1 cellular context compared by ENCODE assay signal in genomic region chr1:153561401-153561985, GRCh38.
TF ChIP-seq lines count a peak whose summit lies in the region.

No MANE protein-coding gene starts in this region.

TF ChIP-seq in HEK293T, 16 proteins besides CTCF, POLR2A, EP300 and RAD21 (continued from another document):
- TF ChIP-seq PKNOX1 (IDR thresholded peaks at IDR 0.05) (no peak), BHLHE40 (IDR thresholded peaks at IDR 0.05; ENCODE audit: borderline replicate concordance) (no peak), ARNT (IDR thresholded peaks at IDR 0.05) (no peak), ELF4 (IDR thresholded peaks at IDR 0.05) (no peak), FOXA1 (IDR thresholded peaks at IDR 0.05) (no peak), LEF1 (IDR thresholded peaks at IDR 0.05; ENCODE audit: borderline replicate concordance) (no peak), TARDBP (IDR thresholded peaks at IDR 0.05) (no peak), CTBP1 (IDR thresholded peaks at IDR 0.05; ENCODE audit: borderline replicate concordance) (no peak), SP1 (IDR thresholded peaks at IDR 0.05) (no peak), HDGF (IDR thresholded peaks at IDR 0.05; ENCODE audit: borderline replicate concordance) (no peak), SUZ12 (IDR thresholded peaks at IDR 0.05) (no peak), NFRKB (IDR thresholded peaks at IDR 0.05) (no peak), FOXM1 (IDR thresholded peaks at IDR 0.05; ENCODE audit: borderline replicate concordance) (no peak)
